ENCODE assay signal across 10 cellular contexts in genomic region chr17:18139949-18140348, GRCh38. TPM values are rescaled to one million over a fixed set of nuclear protein-coding genes. Genes with fewer than 3 reads are reported as not detected.
DNase-seq lines count a peak whose midpoint lies in the region; TF ChIP-seq lines count a peak whose summit lies in the region.
"Had no signal": no experiment of that assay in that cellular context is flagged by ENCODE, and none has a peak within 500 bp of the region (broad histone marks: within the 10 kb centered on the region; RNA-seq: fewer than 3 reads in every experiment).

No MANE protein-coding gene starts in this region.

- peaks cover 6% of the 10 kb centered on the region for H3K4me1 Mint-ChIP-seq in glutamatergic neuron (ENCODE audit: low read depth, unreplicated experiment)

- no peak overlapping the region for H3K4me3 Mint-ChIP-seq in glutamatergic neuron (ENCODE audit: unreplicated experiment)
- H3K4me3 Mint-ChIP-seq: activated naive CD4-positive, alpha-beta T cell treated with anti-CD3 and anti-CD28 coated beads for 36 hours had no signal

- in situ Hi-C loops in astrocyte of the spinal cord (cut with HindIII; ENCODE audit: low sequenced_read_pairs): no loop called here

- no peaks in the 10 kb centered on the region for H3K36me3 Mint-ChIP-seq in glutamatergic neuron (ENCODE audit: unreplicated experiment)

- no peak overlapping the region for H3K4me3 ChIP-seq in GM12864 (ENCODE audit: low read depth, low read length)
- H3K4me3 ChIP-seq in astrocyte of the spinal cord (ENCODE audit: low read depth, low read length): no peak overlapping the region

- peaks cover 4% of the 10 kb centered on the region for H3K27me3 Mint-ChIP-seq in glutamatergic neuron (ENCODE audit: unreplicated experiment)

- peak; percentile 21 for TF ChIP-seq CTCF in GM12864 (IDR thresholded peaks at IDR 0.05; ENCODE audit: low read depth, low read length, missing control alignments)
- TF ChIP-seq CTCF in astrocyte of the spinal cord (IDR thresholded peaks at IDR 0.05; ENCODE audit: low read depth, low read length): peak; percentile 36
- TF ChIP-seq CTCF in glutamatergic neuron (IDR thresholded peaks at IDR 0.05; ENCODE audit: partially characterized antibody, unreplicated experiment): no peak

- DNase-seq in GM12864 (ENCODE audit: low read depth): no peak
- peak; percentile 15 for DNase-seq in MV-4-11 (lab: John Stamatoyannopoulos, UW)
- no peak for DNase-seq in astrocyte of the spinal cord (ENCODE audit: low read depth, low spot score)
- peak; percentile 11 to 21 for DNase-seq in lung microvascular endothelial cell (ENCODE audit: low read depth in 2 of 2)
- no peak for DNase-seq in NCI-H1105 treated with DMSO at 0.1 percent for 48 hours (lab: John Stamatoyannopoulos, UW)
- no peak for DNase-seq in glutamatergic neuron
- DNase-seq in activated gamma-delta T cell treated with Interleukin-2 at 50 U/mL for 16 hours: no peak
- no peak for DNase-seq in stimulated activated CD4-positive, alpha-beta T cell treated with anti-CD3 and anti-CD28 coated beads, Interleukin-4, amount 100 ng/mL, for 4 hours
- DNase-seq: activated naive CD4-positive, alpha-beta T cell treated with anti-CD3 and anti-CD28 coated beads for 36 hours; right cardiac atrium had no signal

- peaks cover 2% of the 10 kb centered on the region for H3K9me3 Mint-ChIP-seq in glutamatergic neuron (ENCODE audit: unreplicated experiment)
- H3K9me3 Mint-ChIP-seq: activated naive CD4-positive, alpha-beta T cell treated with anti-CD3 and anti-CD28 coated beads for 36 hours had no signal

- H3K27ac Mint-ChIP-seq in glutamatergic neuron (ENCODE audit: unreplicated experiment): no peak overlapping the region
- H3K27ac Mint-ChIP-seq: activated naive CD4-positive, alpha-beta T cell treated with anti-CD3 and anti-CD28 coated beads for 36 hours had no signal

RNA-seq across cellular contexts. Expression of gene MYO15A, which starts 31.4 kb away (rescaled TPM):
- total RNA-seq in lung microvascular endothelial cell: under 0.01 and 0.22 TPM in 2 replicates
- 4.0 TPM for total RNA-seq in glutamatergic neuron (ENCODE audit: unreplicated experiment)

RNA-seq across cellular contexts. Expression of gene ALKBH5, which starts 43.7 kb away (rescaled TPM):
- total RNA-seq in lung microvascular endothelial cell: 43.6 and 70.6 TPM in 2 replicates
- 62.7 TPM for total RNA-seq in glutamatergic neuron (ENCODE audit: unreplicated experiment)

RNA-seq across cellular contexts. Expression of gene DRG2, which starts 52.2 kb away (rescaled TPM):
- total RNA-seq in lung microvascular endothelial cell (23.8 and 31.3 TPM in 2 replicates), glutamatergic neuron (ENCODE audit: unreplicated experiment) (37.1 TPM)

Comparison
In these comparisons a context has a peak if more than half of its experiments do, and no peak if none do; other contexts are left out.
1. DNase-seq: peak in MV-4-11 (single experiment) and lung microvascular endothelial cell (2 of 2); none in GM12864 (single experiment), astrocyte of the spinal cord (single experiment), NCI-H1105 treated with DMSO at 0.1 percent for 48 hours (single experiment), glutamatergic neuron (single experiment), activated gamma-delta T cell treated with Interleukin-2 at 50 U/mL for 16 hours (single experiment) and stimulated activated CD4-positive, alpha-beta T cell treated with anti-CD3 and anti-CD28 coated beads, Interleukin-4, amount 100 ng/mL, for 4 hours (0 of 2).